21 cellular contexts compared by ENCODE assay signal in the genomic region with DNA sequence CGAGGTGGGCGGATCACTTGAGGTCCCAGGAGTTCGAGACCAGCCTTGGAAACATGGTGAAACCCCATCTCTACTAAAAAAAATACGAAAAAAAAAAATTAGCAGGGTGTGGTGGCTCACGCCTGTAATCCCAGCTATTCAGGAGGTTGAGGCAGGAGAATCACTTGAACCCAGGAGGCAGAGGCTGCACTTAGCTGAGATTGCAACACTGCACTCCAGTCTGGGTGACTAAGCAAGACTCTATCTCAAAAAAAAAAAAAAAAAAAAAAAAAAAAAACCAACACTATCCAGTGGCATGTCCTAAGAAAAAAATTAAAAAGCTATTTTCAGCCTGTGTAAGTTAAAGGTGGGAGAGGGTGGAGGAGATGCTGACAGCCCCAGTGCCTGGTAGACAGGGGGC. TPM values are rescaled to one million over a fixed set of nuclear protein-coding genes. Genes with fewer than 3 reads are reported as not detected.
DNase-seq lines count a peak whose midpoint lies in the region; FAIRE-seq and TF ChIP-seq lines count a peak whose summit lies in the region.
"Had no signal": no experiment of that assay in that cellular context is flagged by ENCODE, and none has a peak within 500 bp of the region (broad histone marks: within the 10 kb centered on the region; RNA-seq: fewer than 3 reads in every experiment).

No MANE protein-coding gene starts in this region.

- H3K27me3 Mint-ChIP-seq in MCF 10A (ENCODE audit: insufficient read depth, unreplicated experiment) (no peaks in the 10 kb centered on the region), astrocyte (ENCODE audit: low read depth, unreplicated experiment) (peaks cover 6% of the 10 kb centered on the region)
- H3K27me3 Mint-ChIP-seq in activated T-helper 1 cell treated with anti-CD3 and anti-CD28 coated beads, Interleukin-12 subunit alpha, Interleukin-12 subunit beta, Interleukin-2, Interleukin-4 antibody, amounts not matched to agents 30 ng/mL and 10 ng/mL and 1 ng/mL, durations not matched to agents 14 hours and 24 hours and 36 hours (ENCODE audit: insufficient read depth), result peaks cover 2% of the 10 kb centered on the region
- H3K27me3 Mint-ChIP-seq: CD4-positive, CD25-positive, alpha-beta regulatory T cell; IgD-negative memory B cell had no signal

- dilution Hi-C loops in mammary epithelial cell (cut with HindIII; ENCODE audit: low sequenced_read_pairs), result no loop called here

- no peaks in the 10 kb centered on the region for H3K9me3 ChIP-seq in mammary epithelial cell (replicated peaks; ENCODE audit: insufficient read depth, low read length)
- H3K9me3 ChIP-seq in astrocyte (ENCODE audit: insufficient read depth, low read depth, low read length), result no peaks in the 10 kb centered on the region
- H3K9me3 ChIP-seq in testis, result no peaks in the 10 kb centered on the region
- H3K9me3 ChIP-seq: A549 had no signal

- H3K4me3 Mint-ChIP-seq in MCF 10A (ENCODE audit: unreplicated experiment), result no peak overlapping the region
- H3K4me3 Mint-ChIP-seq in astrocyte (ENCODE audit: unreplicated experiment), result no peak overlapping the region
- no peak overlapping the region for H3K4me3 Mint-ChIP-seq in activated T-helper 1 cell treated with anti-CD3 and anti-CD28 coated beads, Interleukin-12 subunit alpha, Interleukin-12 subunit beta, Interleukin-2, Interleukin-4 antibody, amounts not matched to agents 30 ng/mL and 10 ng/mL and 1 ng/mL, durations not matched to agents 14 hours and 24 hours and 36 hours
- H3K4me3 Mint-ChIP-seq: H9, IgD-negative memory B cell had no signal

- H3K27ac Mint-ChIP-seq in MCF 10A (ENCODE audit: low read depth, unreplicated experiment) (no peak overlapping the region), astrocyte (ENCODE audit: unreplicated experiment) (no peak overlapping the region)
- H3K27ac Mint-ChIP-seq in activated T-helper 1 cell treated with anti-CD3 and anti-CD28 coated beads, Interleukin-12 subunit alpha, Interleukin-12 subunit beta, Interleukin-2, Interleukin-4 antibody, amounts not matched to agents 30 ng/mL and 10 ng/mL and 1 ng/mL, durations not matched to agents 14 hours and 24 hours and 36 hours, result no peak overlapping the region
- H3K27ac Mint-ChIP-seq: CD4-positive, CD25-positive, alpha-beta regulatory T cell; IgD-negative memory B cell had no signal

- POLR2A ChIA-PET in MCF 10A (lab: Yijun Ruan, JAX), result no interaction called here

- H2AFZ ChIP-seq in mammary epithelial cell (ENCODE audit: low read depth, low read length), result no peak overlapping the region
- no peak overlapping the region for H2AFZ ChIP-seq in astrocyte (ENCODE audit: low read depth, low read length)
- H2AFZ ChIP-seq: PC-9 had no signal

- H3K36me3 ChIP-seq in mammary epithelial cell (ENCODE audit: insufficient read depth, low read length), result no peaks in the 10 kb centered on the region
- no peaks in the 10 kb centered on the region for H3K36me3 ChIP-seq in astrocyte (ENCODE audit: insufficient read depth, low read length)
- H3K36me3 ChIP-seq in testis (ENCODE audit: low read depth, missing control alignments), result no peaks in the 10 kb centered on the region

- H3K79me2 ChIP-seq in mammary epithelial cell (ENCODE audit: insufficient read depth, low read length) (no peaks in the 10 kb centered on the region), astrocyte (ENCODE audit: insufficient read depth, low read length) (no peaks in the 10 kb centered on the region)

- no peak for TF ChIP-seq POLR2A in testis (IDR thresholded peaks at IDR 0.05)

- 79% methylated on average over 5 of the region's 5 CpGs for WGBS in mammary epithelial cell (ENCODE audit: low coverage, missing lambda C conversion rate)
- 85 to 92% methylated on average over 5 of the region's 5 CpGs for WGBS in testis, 2 donors

- TF ChIP-seq CTCF in MCF 10A (IDR thresholded peaks at IDR 0.05; ENCODE audit: unreplicated experiment), result no peak
- TF ChIP-seq CTCF in mammary epithelial cell (conservative IDR thresholded peaks at IDR 0.05 in 1 of 2, IDR thresholded peaks at IDR 0.05 in 1 of 2; ENCODE audit: extremely low read depth in 1 of 2, insufficient read depth in 1 of 2, low read depth in 1 of 2, low read length in 2 of 2), result no peak
- TF ChIP-seq CTCF in astrocyte (IDR thresholded peaks at IDR 0.05; ENCODE audit: insufficient read depth, low read depth, low read length), result no peak
- no peak for TF ChIP-seq CTCF in fibroblast of pulmonary artery (IDR thresholded peaks at IDR 0.05; ENCODE audit: low read length, missing control alignments)
- no peak for TF ChIP-seq CTCF in testis (IDR thresholded peaks at IDR 0.05)

- intact Hi-C loops in MCF 10A (cut with micrococcal nuclease), result no loop called here
- intact Hi-C loops in mammary epithelial cell (cut with micrococcal nuclease), result no loop called here
- intact Hi-C loops in testis (cut with DNase I; ENCODE audit: low total_unique reads), result no loop called here
- intact Hi-C loops in activated T-helper 1 cell treated with anti-CD3 and anti-CD28 coated beads, Interleukin-12 subunit alpha, Interleukin-12 subunit beta, Interleukin-2, Interleukin-4 antibody, amounts not matched to agents 30 ng/mL and 10 ng/mL and 1 ng/mL, durations not matched to agents 14 hours and 24 hours and 36 hours (cut with micrococcal nuclease), result no loop called here

- H3K4me1 ChIP-seq in mammary epithelial cell (ENCODE audit: insufficient read depth, low read length), result no peaks in the 10 kb centered on the region
- no peaks in the 10 kb centered on the region for H3K4me1 ChIP-seq in astrocyte (ENCODE audit: insufficient read depth, low read length)
- H3K4me1 ChIP-seq in testis, result peaks cover 15% of the 10 kb centered on the region
- H3K4me1 ChIP-seq: A549 had no signal

- CTCF ChIA-PET in MCF 10A (lab: Yijun Ruan, JAX), result interaction anchor here (0.6 kb wide), 2 partner anchors 64 to 68 kb away, joined by 4 to 5 read pairs; no protein-coding TSS in a partner anchor
- CTCF ChIA-PET in mammary epithelial cell (lab: Charles Lee; ENCODE audit: low non-redundant PET), result interaction anchor here (0.6 kb wide), 1 partner anchor 150 kb away, joined by 7 read pairs; no protein-coding TSS in a partner anchor

- H3K4me2 ChIP-seq in mammary epithelial cell (ENCODE audit: insufficient read depth, low read depth, low read length) (no peak overlapping the region), astrocyte (ENCODE audit: low read length) (no peak overlapping the region)
- H3K4me2 ChIP-seq: A549, PC-9 had no signal

- peak; percentile 32 for DNase-seq in MCF 10A (ENCODE audit: unreplicated experiment)
- no peak for DNase-seq in mammary epithelial cell
- peak; percentile 3 for DNase-seq in astrocyte (ENCODE audit: low read depth)
- DNase-seq in fibroblast of pulmonary artery (ENCODE audit: low read depth), result peak; percentile 54
- DNase-seq in testis, result no peak
- DNase-seq in activated T-cell treated with anti-CD3 and anti-CD28 coated beads, Interleukin-2, amount 50 U/mL, for 1 hour, result no peak
- DNase-seq in activated T-helper 1 cell treated with anti-CD3 and anti-CD28 coated beads, Interleukin-12 subunit alpha, Interleukin-12 subunit beta, Interleukin-2, Interleukin-4 antibody, amounts not matched to agents 30 ng/mL and 10 ng/mL and 1 ng/mL, durations not matched to agents 14 hours and 24 hours and 36 hours (ENCODE audit: low spot score), result no peak
- no peak for DNase-seq in NCI-H510A (lab: John Stamatoyannopoulos, UW)
- DNase-seq: CD4-positive, CD25-positive, alpha-beta regulatory T cell; DMS79; GF-D8; H9; NCI-H1092; NCI-H1694; NCI-H2107; NCI-H345; NCI-H69; NK-92 treated with Interleukin-12 subunit alpha and Interleukin-12 subunit beta, amount 100 ng/mL, for 24 hours; PC-9 had no signal

- H3K4me1 Mint-ChIP-seq in MCF 10A (ENCODE audit: insufficient read depth, unreplicated experiment) (no peaks in the 10 kb centered on the region), astrocyte (ENCODE audit: low read depth, unreplicated experiment) (no peaks in the 10 kb centered on the region)
- H3K4me1 Mint-ChIP-seq in activated T-helper 1 cell treated with anti-CD3 and anti-CD28 coated beads, Interleukin-12 subunit alpha, Interleukin-12 subunit beta, Interleukin-2, Interleukin-4 antibody, amounts not matched to agents 30 ng/mL and 10 ng/mL and 1 ng/mL, durations not matched to agents 14 hours and 24 hours and 36 hours (ENCODE audit: low read depth), result peaks cover 2% of the 10 kb centered on the region

- in situ Hi-C loops in mammary epithelial cell (cut with MboI; ENCODE audit: low sequenced_read_pairs in 2 of 2), result no loop called here

- FAIRE-seq in astrocyte (lab: Jason Lieb, UNC), result no peak
- FAIRE-seq: A549 had no signal

- H3K4me3 ChIP-seq in mammary epithelial cell (replicated peaks in 1 of 3; ENCODE audit: insufficient read depth in 1 of 3, low read depth in 2 of 3, low read length in 3 of 3) (no peak overlapping the region), astrocyte (ENCODE audit: insufficient read depth, low read depth, low read length) (no peak overlapping the region), fibroblast of pulmonary artery (replicated peaks; ENCODE audit: low read depth, low read length) (no peak overlapping the region), testis (no peak overlapping the region)
- H3K4me3 ChIP-seq: A549, PC-9 had no signal

- no peaks in the 10 kb centered on the region for H3K9me3 Mint-ChIP-seq in MCF 10A (ENCODE audit: unreplicated experiment)
- no peaks in the 10 kb centered on the region for H3K9me3 Mint-ChIP-seq in astrocyte (ENCODE audit: unreplicated experiment)
- H3K9me3 Mint-ChIP-seq in activated T-helper 1 cell treated with anti-CD3 and anti-CD28 coated beads, Interleukin-12 subunit alpha, Interleukin-12 subunit beta, Interleukin-2, Interleukin-4 antibody, amounts not matched to agents 30 ng/mL and 10 ng/mL and 1 ng/mL, durations not matched to agents 14 hours and 24 hours and 36 hours, result no peaks in the 10 kb centered on the region
- H3K9me3 Mint-ChIP-seq: H9 had no signal

- H3K27me3 ChIP-seq in mammary epithelial cell (ENCODE audit: insufficient read depth, low read length) (no peaks in the 10 kb centered on the region), astrocyte (ENCODE audit: insufficient read depth, low read length) (no peaks in the 10 kb centered on the region), testis (no peaks in the 10 kb centered on the region)

- no peaks in the 10 kb centered on the region for H4K20me1 ChIP-seq in mammary epithelial cell (ENCODE audit: insufficient read depth, low read length)
- H4K20me1 ChIP-seq in astrocyte (ENCODE audit: insufficient read depth, low read length), result no peaks in the 10 kb centered on the region

- H3K27ac ChIP-seq in mammary epithelial cell (ENCODE audit: insufficient read depth, low read depth, low read length) (no peak overlapping the region), astrocyte (ENCODE audit: low read depth, low read length) (no peak overlapping the region), testis (peak overlapping the region; percentile 65 to 81)
- H3K27ac ChIP-seq: A549, PC-9 had no signal

- BruUV-seq in MCF 10A (replicated peaks; lab: Mats Ljungman, UMichigan), result no TSS peak
- no TSS peak for BruUV-seq in mammary epithelial cell (replicated peaks; lab: Mats Ljungman, UMichigan)

- H3K36me3 Mint-ChIP-seq in MCF 10A (ENCODE audit: insufficient read depth, unreplicated experiment) (no peaks in the 10 kb centered on the region), astrocyte (ENCODE audit: low read depth, unreplicated experiment) (no peaks in the 10 kb centered on the region)
- H3K36me3 Mint-ChIP-seq in activated T-helper 1 cell treated with anti-CD3 and anti-CD28 coated beads, Interleukin-12 subunit alpha, Interleukin-12 subunit beta, Interleukin-2, Interleukin-4 antibody, amounts not matched to agents 30 ng/mL and 10 ng/mL and 1 ng/mL, durations not matched to agents 14 hours and 24 hours and 36 hours (ENCODE audit: low read depth), result no peaks in the 10 kb centered on the region
- H3K36me3 Mint-ChIP-seq: CD4-positive, CD25-positive, alpha-beta regulatory T cell had no signal

- H3K9ac ChIP-seq in mammary epithelial cell (ENCODE audit: insufficient read depth, low read length) (no peak overlapping the region), astrocyte (ENCODE audit: low read length) (no peak overlapping the region)

RNA-seq across cellular contexts. Expression of a gene that starts 32.2 kb away (rescaled TPM):
- total RNA-seq in MCF 10A (2022), result 11.3 and 12.6 TPM in 2 replicates
- total RNA-seq in mammary epithelial cell, result 10 to 100 TPM; 14.5 to 15.0 TPM
- 3.6 TPM for polyA plus RNA-seq in mammary epithelial cell
- 4.2 TPM for polyA minus RNA-seq in mammary epithelial cell
- total RNA-seq in astrocyte, result 6.1 and 6.5 TPM in 2 replicates
- 10 to 100 TPM; 30.5 to 33.7 TPM for total RNA-seq in testis
- polyA plus RNA-seq in testis (ENCODE audit: insufficient read depth, low read depth, low replicate concordance), result 4.3 TPM
- total RNA-seq in activated T-helper 1 cell treated with anti-CD3 and anti-CD28 coated beads, Interleukin-12 subunit alpha, Interleukin-12 subunit beta, Interleukin-2, Interleukin-4 antibody, amounts not matched to agents 30 ng/mL and 10 ng/mL and 1 ng/mL, durations not matched to agents 14 hours and 24 hours and 36 hours, result 93.6 and 97.2 TPM in 2 replicates

Comparison
In these comparisons a context has a peak if more than half of its experiments do, and no peak if none do; other contexts are left out.
1. DNase-seq: peak in MCF 10A (single experiment), astrocyte (single experiment) and fibroblast of pulmonary artery (single experiment); none in mammary epithelial cell (single experiment), testis (single experiment), activated T-cell treated with anti-CD3 and anti-CD28 coated beads, Interleukin-2, amount 50 U/mL, for 1 hour (single experiment), activated T-helper 1 cell treated with anti-CD3 and anti-CD28 coated beads, Interleukin-12 subunit alpha, Interleukin-12 subunit beta, Interleukin-2, Interleukin-4 antibody, amounts not matched to agents 30 ng/mL and 10 ng/mL and 1 ng/mL, durations not matched to agents 14 hours and 24 hours and 36 hours (single experiment) and NCI-H510A (single experiment).
2. H3K27ac ChIP-seq: peak in testis (2 of 2); none in mammary epithelial cell (single experiment) and astrocyte (single experiment).